In genomic region chr19:14437578-14438140, GRCh38 we compare ENCODE assay signal across 1 cellular context.
TF ChIP-seq lines count a peak whose summit lies in the region.

No MANE protein-coding gene starts in this region.

TF ChIP-seq in K562, 482 proteins besides CTCF, POLR2A, EP300 and RAD21:
- TF ChIP-seq HDAC2 (IDR thresholded peaks at IDR 0.05) (0 out of 2 replicates have a peak, but pooled peaks have one; percentile 25), NELFE (IDR thresholded peaks at IDR 0.05; ENCODE audit: insufficient read depth, insufficient read length) (no peak), KDM1A (IDR thresholded peaks at IDR 0.05) (peak; percentile 67 to 72), BCOR (IDR thresholded peaks at IDR 0.05) (peak; percentile 81), ETS1 (conservative IDR thresholded peaks at IDR 0.05; ENCODE audit: control insufficient read depth, low read depth, low read length) (no peak), ZNF41 (CRISPR knock-in tag; conservative IDR thresholded peaks at IDR 0.05) (no peak), ZNF551 (CRISPR knock-in tag; IDR thresholded peaks at IDR 0.05) (no peak), CBFA2T3 (IDR thresholded peaks at IDR 0.05) (no peak), ZNF121 (CRISPR knock-in tag; conservative IDR thresholded peaks at IDR 0.05) (peak; percentile 99), ZNF707 (CRISPR knock-in tag; conservative IDR thresholded peaks at IDR 0.05) (no peak), HDAC8 (tag; IDR thresholded peaks at IDR 0.05) (no peak)
